Comparison of ENCODE assay signal across 14 cellular contexts in genomic region chr10:62085404-62085803, GRCh38.
DNase-seq lines count a peak whose midpoint lies in the region; ATAC-seq and TF ChIP-seq lines count a peak whose summit lies in the region.
"Had no signal": no experiment of that assay in that cellular context is flagged by ENCODE, and none has a peak within 500 bp of the region (broad histone marks: within the 10 kb centered on the region; RNA-seq: fewer than 3 reads in every experiment).

No MANE protein-coding gene starts in this region.

- H3K36me3 Mint-ChIP-seq in activated CD8-positive, alpha-beta T cell treated with anti-CD3 and anti-CD28 coated beads for 36 hours (ENCODE audit: low read depth), result peaks cover 66% of the 10 kb centered on the region
- H3K36me3 Mint-ChIP-seq in activated CD8-positive, alpha-beta T cell treated with anti-CD3 and anti-CD28 coated beads, Interleukin-2, amount 10 ng/mL, durations not matched to agents 7 days and 5 days (ENCODE audit: low read depth), result peaks cover 71% of the 10 kb centered on the region

- no peak for DNase-seq in activated CD8-positive, alpha-beta T cell treated with anti-CD3 and anti-CD28 coated beads for 36 hours
- DNase-seq in activated CD8-positive, alpha-beta T cell treated with anti-CD3 and anti-CD28 coated beads, Interleukin-2, amount 10 ng/mL, durations not matched to agents 7 days and 5 days, result no peak
- no peak for DNase-seq in esophagus muscularis mucosa (ENCODE audit: extremely low spot score)
- DNase-seq in stimulated activated naive CD4-positive, alpha-beta T cell (lab: John Stamatoyannopoulos, UW), result no peak
- DNase-seq in stimulated activated CD4-positive, alpha-beta T cell treated with anti-CD3 and anti-CD28 coated beads, Interleukin-1b, Interleukin-23, amount 100 ng/mL, for 48 hours, result no peak
- DNase-seq: activated CD4-positive, CD25-positive, alpha-beta regulatory T cell treated with anti-CD3 and anti-CD28 coated beads, Interleukin-2, amount 50 U/mL, for 72 hours; naive thymus-derived CD4-positive, alpha-beta T cell; NCI-H187; NCI-H774; small intestine had no signal

- H3K4me1 ChIP-seq in OCI-LY3 (ENCODE audit: low read length) (peaks cover 66% of the 10 kb centered on the region), esophagus muscularis mucosa (peaks cover 47 to 59% (median 53%) of the 10 kb centered on the region in 4 donors)

- H3K4me2 ChIP-seq in OCI-LY3 (ENCODE audit: low read length), result peak overlapping the region; percentile 44

- no peaks in the 10 kb centered on the region for H3K9me3 Mint-ChIP-seq in activated CD8-positive, alpha-beta T cell treated with anti-CD3 and anti-CD28 coated beads for 36 hours
- H3K9me3 Mint-ChIP-seq in activated CD8-positive, alpha-beta T cell treated with anti-CD3 and anti-CD28 coated beads, Interleukin-2, amount 10 ng/mL, durations not matched to agents 7 days and 5 days (ENCODE audit: insufficient read depth), result no peaks in the 10 kb centered on the region
- H3K9me3 Mint-ChIP-seq: naive thymus-derived CD4-positive, alpha-beta T cell had no signal

- peaks cover 9% of the 10 kb centered on the region for H3K79me2 ChIP-seq in OCI-LY3 (ENCODE audit: low read length)

- peak overlapping the region; percentile 92 for H3K27ac Mint-ChIP-seq in activated CD8-positive, alpha-beta T cell treated with anti-CD3 and anti-CD28 coated beads for 36 hours
- H3K27ac Mint-ChIP-seq in activated CD8-positive, alpha-beta T cell treated with anti-CD3 and anti-CD28 coated beads, Interleukin-2, amount 10 ng/mL, durations not matched to agents 7 days and 5 days, result no peak overlapping the region

- TF ChIP-seq EP300 in esophagus muscularis mucosa (IDR thresholded peaks at IDR 0.05), result no peak

- WGBS in esophagus muscularis mucosa, result 90% methylated on average over 2 of the region's 2 CpGs

- H3K27me3 Mint-ChIP-seq in activated CD8-positive, alpha-beta T cell treated with anti-CD3 and anti-CD28 coated beads for 36 hours, result no peaks in the 10 kb centered on the region
- no peaks in the 10 kb centered on the region for H3K27me3 Mint-ChIP-seq in activated CD8-positive, alpha-beta T cell treated with anti-CD3 and anti-CD28 coated beads, Interleukin-2, amount 10 ng/mL, durations not matched to agents 7 days and 5 days (ENCODE audit: low read depth)
- H3K27me3 Mint-ChIP-seq: naive thymus-derived CD4-positive, alpha-beta T cell had no signal

- TF ChIP-seq POLR2A in esophagus muscularis mucosa (IDR thresholded peaks at IDR 0.05; ENCODE audit: low read depth), result no peak

- no peak for TF ChIP-seq CTCF in activated CD8-positive, alpha-beta T cell treated with anti-CD3 and anti-CD28 coated beads for 36 hours (IDR thresholded peaks at IDR 0.05)
- TF ChIP-seq CTCF in OCI-LY3 (IDR thresholded peaks at IDR 0.05; ENCODE audit: low read depth, low read length) (no peak), esophagus muscularis mucosa (IDR thresholded peaks at IDR 0.05) (no peak)

- H4K20me1 ChIP-seq in OCI-LY3 (ENCODE audit: insufficient read depth, low read length), result no peaks in the 10 kb centered on the region

- no peak for ATAC-seq in activated CD8-positive, alpha-beta T cell treated with anti-CD3 and anti-CD28 coated beads for 36 hours
- no peak for ATAC-seq in activated CD8-positive, alpha-beta T cell treated with anti-CD3 and anti-CD28 coated beads, Interleukin-2, amount 10 ng/mL, durations not matched to agents 7 days and 5 days
- no peak for ATAC-seq in GM21717 (IDR thresholded peaks at IDR 0.05; ENCODE audit: unreplicated experiment)
- ATAC-seq: naive thymus-derived CD4-positive, alpha-beta T cell had no signal

- H3K9ac ChIP-seq in OCI-LY3 (ENCODE audit: low read length), result peak overlapping the region; percentile 40

- no peak overlapping the region for H2AFZ ChIP-seq in OCI-LY3 (ENCODE audit: low read depth, low read length)

- H3K4me3 ChIP-seq in OCI-LY3 (ENCODE audit: low read length) (no peak overlapping the region), esophagus muscularis mucosa (no peak overlapping the region), skin epidermis (no peak overlapping the region)
- H3K4me3 ChIP-seq: SJSA1 had no signal

- no peaks in the 10 kb centered on the region for H3K27me3 ChIP-seq in OCI-LY3 (ENCODE audit: low read depth, low read length)
- H3K27me3 ChIP-seq in esophagus muscularis mucosa, result no peaks in the 10 kb centered on the region
- H3K27me3 ChIP-seq: SJSA1 had no signal

- CTCF ChIA-PET in activated CD8-positive, alpha-beta T cell treated with anti-CD3 and anti-CD28 coated beads for 36 hours (lab: Charles Lee), result interaction anchor here (1.0 to 1.2 kb wide), 2 partner anchors 47 to 182 kb away, joined by 3 read pairs; no protein-coding TSS in a partner anchor
- CTCF ChIA-PET in activated CD8-positive, alpha-beta T cell treated with anti-CD3 and anti-CD28 coated beads, Interleukin-2, amount 10 ng/mL, durations not matched to agents 7 days and 5 days (lab: Charles Lee), result interaction anchor here (1.2 to 1.5 kb wide), 4 partner anchors 36 to 160 kb away, joined by 3 to 7 read pairs (median 4); no protein-coding TSS in a partner anchor

- intact Hi-C loops in activated CD8-positive, alpha-beta T cell treated with anti-CD3 and anti-CD28 coated beads for 36 hours (cut with micrococcal nuclease), result no loop called here
- intact Hi-C loops in esophagus muscularis mucosa (cut with DNase I), result no loop called here

- H3K9me3 ChIP-seq in OCI-LY3 (ENCODE audit: insufficient read depth, low read length) (no peaks in the 10 kb centered on the region), esophagus muscularis mucosa (no peaks in the 10 kb centered on the region)
- H3K9me3 ChIP-seq: SJSA1 had no signal

- H3K36me3 ChIP-seq in OCI-LY3 (replicated peaks; ENCODE audit: low read depth, low read length) (peaks cover 20% of the 10 kb centered on the region), esophagus muscularis mucosa (peaks cover 6 to 49% (median 39%) of the 10 kb centered on the region in 4 donors)

- H3K4me3 Mint-ChIP-seq in activated CD8-positive, alpha-beta T cell treated with anti-CD3 and anti-CD28 coated beads for 36 hours, result no peak overlapping the region
- no peak overlapping the region for H3K4me3 Mint-ChIP-seq in activated CD8-positive, alpha-beta T cell treated with anti-CD3 and anti-CD28 coated beads, Interleukin-2, amount 10 ng/mL, durations not matched to agents 7 days and 5 days

- POLR2A ChIA-PET in activated CD8-positive, alpha-beta T cell treated with anti-CD3 and anti-CD28 coated beads for 36 hours (lab: Charles Lee), result interaction anchor here (0.6 to 2.1 kb wide), 7 partner anchors 10 to 1447 kb away, joined by 3 to 7 read pairs (median 3); no protein-coding TSS in a partner anchor
- POLR2A ChIA-PET in activated CD8-positive, alpha-beta T cell treated with anti-CD3 and anti-CD28 coated beads, Interleukin-2, amount 10 ng/mL, durations not matched to agents 7 days and 5 days (lab: Charles Lee), result interaction anchor here (1.1 kb wide), 1 partner anchor 185 kb away, joined by 3 read pairs; no protein-coding TSS in a partner anchor

- H3K27ac ChIP-seq in OCI-LY3 (ENCODE audit: low read length) (peak overlapping the region; percentile 97), esophagus muscularis mucosa (replicated peaks in 1 of 4) (peak overlapping the region; percentile 79 to 84 (median 82)), skin epidermis (peak overlapping the region in 17 of 21 experiments; percentile 3 to 88 (median 81))
- H3K27ac ChIP-seq: SJSA1 had no signal

- H3K4me1 Mint-ChIP-seq in activated CD8-positive, alpha-beta T cell treated with anti-CD3 and anti-CD28 coated beads for 36 hours (ENCODE audit: low read depth), result peaks cover 61% of the 10 kb centered on the region
- peaks cover 62% of the 10 kb centered on the region for H3K4me1 Mint-ChIP-seq in activated CD8-positive, alpha-beta T cell treated with anti-CD3 and anti-CD28 coated beads, Interleukin-2, amount 10 ng/mL, durations not matched to agents 7 days and 5 days (ENCODE audit: low read depth)
